In the genomic region with DNA sequence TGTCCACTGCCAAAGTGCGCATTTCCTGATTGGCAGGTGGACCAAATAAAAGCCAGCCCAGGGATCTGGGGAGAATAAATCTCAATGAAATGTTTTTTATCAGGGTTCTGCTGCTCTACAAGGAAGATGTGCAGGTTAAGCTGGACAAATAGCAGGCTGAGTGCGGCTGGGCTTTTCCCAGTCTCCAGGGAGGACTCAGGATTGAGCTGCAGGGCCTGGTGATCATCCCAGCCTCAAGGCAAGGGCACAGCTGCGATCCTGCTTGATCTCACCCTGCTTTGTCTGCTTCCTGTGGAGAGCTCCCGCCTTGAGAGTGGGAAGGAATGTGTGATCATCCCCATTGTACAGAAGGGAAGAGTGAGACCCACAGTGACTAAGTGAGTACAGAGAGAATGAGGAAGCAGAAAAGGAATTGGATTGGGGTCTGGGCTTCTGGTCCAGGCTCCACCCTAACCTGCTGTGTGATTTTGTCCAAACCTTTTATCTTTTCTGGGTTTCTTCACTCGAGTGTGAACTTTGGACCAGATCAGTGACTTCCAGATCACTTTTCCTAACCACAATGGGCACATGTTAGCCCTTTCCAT, we compare ENCODE assay signal across 25 cellular contexts.
DNase-seq lines count a peak whose midpoint lies in the region; ATAC-seq, FAIRE-seq and TF ChIP-seq lines count a peak whose summit lies in the region.
"Had no signal": no experiment of that assay in that cellular context is flagged by ENCODE, and none has a peak within 500 bp of the region (broad histone marks: within the 10 kb centered on the region; RNA-seq: fewer than 3 reads in every experiment).

No MANE protein-coding gene starts in this region.

- H3K4me3 Mint-ChIP-seq in glutamatergic neuron (ENCODE audit: unreplicated experiment): no peak overlapping the region
- H3K4me3 Mint-ChIP-seq in natural killer cell: no peak overlapping the region
- H3K4me3 Mint-ChIP-seq: CD14-positive monocyte; CD4-positive, alpha-beta T cell; CD8-positive, alpha-beta memory T cell; H9 had no signal

- POLR2A ChIA-PET in K562 (lab: Yijun Ruan, JAX): no interaction called here

- H3K9ac ChIP-seq in K562 (ENCODE audit: insufficient read depth in 1 of 2, low read depth in 2 of 2, low read length in 2 of 2): no peak overlapping the region
- H3K9ac ChIP-seq: BLaER1 treated with 17β-estradiol and CSF1 and Interleukin-3, amounts not matched to agents 10 nM and 100 nM; GM23248 had no signal

- H3K36me3 Mint-ChIP-seq in glutamatergic neuron (ENCODE audit: unreplicated experiment) (peaks cover 4% of the 10 kb centered on the region), natural killer cell (no peaks in the 10 kb centered on the region)
- H3K36me3 Mint-ChIP-seq: CD14-positive monocyte; CD8-positive, alpha-beta memory T cell had no signal

- WGBS in K562 (ENCODE audit: insufficient coverage, low coverage, missing lambda C conversion rate): 5% methylated on average over 5 of the region's 5 CpGs

- no peaks in the 10 kb centered on the region for H3K9me1 ChIP-seq in K562 (ENCODE audit: control insufficient read depth, insufficient read depth, low read length)

- H3K4me1 ChIP-seq in K562 (replicated peaks in 1 of 2; ENCODE audit: control insufficient read depth in 2 of 2, insufficient read depth in 2 of 2, low read length in 2 of 2): no peaks in the 10 kb centered on the region; a peak in 1 of 5 replicates
- H3K4me1 ChIP-seq: BE2C had no signal

- no peak overlapping the region for H3K27ac ChIP-seq in K562 (ENCODE audit: extremely low read depth, low read depth, low read length)
- H3K27ac ChIP-seq: A549; BLaER1 treated with 17β-estradiol and CSF1 and Interleukin-3, amounts not matched to agents 10 nM and 100 nM; GM23248 had no signal

- DNase-seq in D341Med (ENCODE audit: low spot score) (peak; percentile 61), NCI-H69 (lab: John Stamatoyannopoulos, UW) (peak; percentile 55), K562 (ENCODE audit: extremely low read depth in 1 of 4, low spot score in 3 of 4) (no peak), glutamatergic neuron (peak; percentile 39), natural killer cell (no peak)
- no peak for DNase-seq in activated CD4-positive, alpha-beta T cell treated with anti-CD3 and anti-CD28 coated beads, Interleukin-2, amount 50 U/mL, for 48 hours
- DNase-seq: 8988T; ACHN; AML-193; BE2C; CD4-positive, alpha-beta T cell; CD8-positive, alpha-beta memory T cell; DMS53; DMS79 treated with DMSO at 0.1 percent for 48 hours; GM23248; H9 had no signal

- intact Hi-C loops in K562 (cut with micrococcal nuclease): no loop called here
- intact Hi-C loops in natural killer cell (cut with micrococcal nuclease): no loop called here

- no peak for FAIRE-seq in K562 (lab: Jason Lieb, UNC)
- FAIRE-seq: A549, G401.6, GM12892, GM19239 had no signal

- H3K27ac Mint-ChIP-seq in glutamatergic neuron (ENCODE audit: unreplicated experiment) (no peak overlapping the region), natural killer cell (no peak overlapping the region)
- H3K27ac Mint-ChIP-seq: CD14-positive monocyte; CD4-positive, alpha-beta T cell; CD8-positive, alpha-beta memory T cell had no signal

- no peak for TF ChIP-seq EP300 in K562 (IDR thresholded peaks at IDR 0.05; ENCODE audit: low read length)

- no peaks in the 10 kb centered on the region for H3K9me3 ChIP-seq in K562 (replicated peaks; ENCODE audit: control insufficient read depth, insufficient read depth, low read depth, low read length)
- H3K9me3 ChIP-seq: A549; BE2C; BLaER1 treated with 17β-estradiol and CSF1 and Interleukin-3, amounts not matched to agents 10 nM and 100 nM had no signal

- H3K27me3 ChIP-seq in K562 (ENCODE audit: control insufficient read depth in 2 of 2, insufficient read depth in 2 of 2, low read length in 2 of 2): peaks cover 5 to 48% of the 10 kb centered on the region in 2 experiments
- H3K27me3 ChIP-seq: BLaER1 treated with 17β-estradiol and CSF1 and Interleukin-3, amounts not matched to agents 10 nM and 100 nM had no signal

- TF ChIP-seq POLR2A in K562 (conservative IDR thresholded peaks at IDR 0.05) (no peak), GM18505 (IDR thresholded peaks at IDR 0.05; ENCODE audit: borderline replicate concordance, extremely low read depth, insufficient read depth, insufficient read length) (no peak)

- no peaks in the 10 kb centered on the region for H3K79me2 ChIP-seq in K562 (ENCODE audit: control insufficient read depth, insufficient read depth, low read length)

- no peak for TF ChIP-seq RAD21 in K562 (CRISPR knock-in tag; conservative IDR thresholded peaks at IDR 0.05 in 1 of 2, IDR thresholded peaks at IDR 0.05 in 1 of 2)

- H3K4me3 ChIP-seq in K562: no peak overlapping the region
- H3K4me3 ChIP-seq: A549; BLaER1 treated with 17β-estradiol and CSF1 and Interleukin-3, amounts not matched to agents 10 nM and 100 nM; GM23248 had no signal

- CTCF ChIA-PET in K562 (lab: Yijun Ruan, JAX; ENCODE audit: low intra/inter-chr PET ratio): no interaction called here

- peaks cover 10% of the 10 kb centered on the region for H3K4me1 Mint-ChIP-seq in glutamatergic neuron (ENCODE audit: low read depth, unreplicated experiment)
- H3K4me1 Mint-ChIP-seq in natural killer cell: no peaks in the 10 kb centered on the region
- H3K4me1 Mint-ChIP-seq: CD14-positive monocyte; CD8-positive, alpha-beta memory T cell had no signal

- no peaks in the 10 kb centered on the region for H3K36me3 ChIP-seq in K562 (ENCODE audit: control insufficient read depth, insufficient read depth, low read length)
- H3K36me3 ChIP-seq: BE2C; BLaER1 treated with 17β-estradiol and CSF1 and Interleukin-3, amounts not matched to agents 10 nM and 100 nM had no signal

- H3K4me2 ChIP-seq in K562 (ENCODE audit: insufficient read depth, low read length): no peak overlapping the region
- H3K4me2 ChIP-seq: A549; BLaER1 treated with 17β-estradiol and CSF1 and Interleukin-3, amounts not matched to agents 10 nM and 100 nM had no signal

- in situ Hi-C loops in K562 (cut with MboI): no loop called here

- TF ChIP-seq CTCF in K562 (IDR thresholded peaks at IDR 0.05 in 2 of 3, conservative IDR thresholded peaks at IDR 0.05 in 1 of 3; ENCODE audit: insufficient read depth in 2 of 3, low read depth in 1 of 3, low read length in 3 of 3): no peak
- TF ChIP-seq CTCF in glutamatergic neuron (IDR thresholded peaks at IDR 0.05; ENCODE audit: partially characterized antibody, unreplicated experiment): no peak
- TF ChIP-seq CTCF in natural killer cell (IDR thresholded peaks at IDR 0.05): no peak

- peaks cover 5% of the 10 kb centered on the region; the same call in 1 of the 2 replicates for H4K20me1 ChIP-seq in K562 (replicated peaks; ENCODE audit: control insufficient read depth, insufficient read depth, low read length)

- no peak for ATAC-seq in K562
- ATAC-seq in natural killer cell: no peak
- no peak for ATAC-seq in HG03175 (IDR thresholded peaks at IDR 0.05; ENCODE audit: unreplicated experiment)
- no peak for ATAC-seq in GM18505 (IDR thresholded peaks at IDR 0.05; ENCODE audit: unreplicated experiment)
- ATAC-seq: A549, HCT116 had no signal

- peaks cover 9% of the 10 kb centered on the region for H3K27me3 Mint-ChIP-seq in glutamatergic neuron (ENCODE audit: unreplicated experiment)
- peaks cover 33 to 76% of the 10 kb centered on the region in 2 donors for H3K27me3 Mint-ChIP-seq in natural killer cell (ENCODE audit: low read depth in 2 of 2)

- H3K9me3 Mint-ChIP-seq in glutamatergic neuron (ENCODE audit: unreplicated experiment) (peaks cover 5% of the 10 kb centered on the region), natural killer cell (no peaks in the 10 kb centered on the region)
- H3K9me3 Mint-ChIP-seq: CD14-positive monocyte; CD4-positive, alpha-beta T cell; CD8-positive, alpha-beta memory T cell; H9 had no signal

- no peak overlapping the region for H2AFZ ChIP-seq in K562 (ENCODE audit: low read depth, low read length)
- H2AFZ ChIP-seq: GM23248 had no signal

- no TSS peak for BruUV-seq in K562 (replicated peaks; lab: Mats Ljungman, UMichigan)

TF ChIP-seq in K562, 482 proteins besides CTCF, POLR2A, EP300 and RAD21:
- TF ChIP-seq RUNX1 (IDR thresholded peaks at IDR 0.05; ENCODE audit: low read depth): no peak
- TF ChIP-seq RBM25 (IDR thresholded peaks at IDR 0.05; ENCODE audit: low read depth, low read length, severe bottlenecking): peak; percentile 67

Comparison
In these comparisons a context has a peak if more than half of its experiments do, and no peak if none do; other contexts are left out.
1. DNase-seq: peak in D341Med (single experiment), NCI-H69 (single experiment) and glutamatergic neuron (single experiment); none in K562 (0 of 4), activated CD4-positive, alpha-beta T cell treated with anti-CD3 and anti-CD28 coated beads, Interleukin-2, amount 50 U/mL, for 48 hours (0 of 2) and natural killer cell (single experiment).